Comparison of ENCODE assay signal across 11 cellular contexts in genomic region chr13:62209539-62209938, GRCh38.
DNase-seq lines count a peak whose midpoint lies in the region; ATAC-seq, FAIRE-seq and TF ChIP-seq lines count a peak whose summit lies in the region.
"Had no signal": no experiment of that assay in that cellular context is flagged by ENCODE, and none has a peak within 500 bp of the region (broad histone marks: within the 10 kb centered on the region; RNA-seq: fewer than 3 reads in every experiment).

No MANE protein-coding gene starts in this region.

- TF ChIP-seq CTCF in OCI-LY1 (IDR thresholded peaks at IDR 0.05; ENCODE audit: low read length), result no peak
- TF ChIP-seq CTCF in right atrium auricular region (IDR thresholded peaks at IDR 0.05), result no peak

- H3K9me3 ChIP-seq in OCI-LY1 (ENCODE audit: low read length), result peaks cover 21% of the 10 kb centered on the region
- no peaks in the 10 kb centered on the region for H3K9me3 ChIP-seq in right atrium auricular region
- H3K9me3 ChIP-seq: esophagus squamous epithelium had no signal

- no peaks in the 10 kb centered on the region for H4K20me1 ChIP-seq in OCI-LY1 (ENCODE audit: insufficient read depth, low read length)

- peaks cover 2% of the 10 kb centered on the region; the same call in 1 of the 2 replicates for H3F3A ChIP-seq in OCI-LY1 (ENCODE audit: insufficient read depth, low read length)

- H3K27ac ChIP-seq in OCI-LY1 (ENCODE audit: low read depth, low read length, poor library complexity, severe bottlenecking), result peak overlapping the region; percentile 96
- no peak overlapping the region for H3K27ac ChIP-seq in right atrium auricular region
- H3K27ac ChIP-seq: esophagus squamous epithelium had no signal

- peak overlapping the region; percentile 28 for H3K9ac ChIP-seq in OCI-LY1 (ENCODE audit: low read length)

- H3K4me3 ChIP-seq in OCI-LY1 (ENCODE audit: low read depth, low read length, poor library complexity, severe bottlenecking), result peak overlapping the region; percentile 40
- H3K4me3 ChIP-seq in right atrium auricular region, result no peak overlapping the region
- H3K4me3 ChIP-seq: esophagus squamous epithelium, lung had no signal

- H3K79me2 ChIP-seq in OCI-LY1 (ENCODE audit: insufficient read depth, low read length), result no peaks in the 10 kb centered on the region

- TF ChIP-seq POLR2A in H54 (IDR thresholded peaks at IDR 0.05; ENCODE audit: low read depth, low read length), result no peak

- peak; percentile 20 for FAIRE-seq in H54 (lab: Jason Lieb, UNC)

- DNase-seq in H54 (ENCODE audit: insufficient read length, low spot score) (no peak), Right ventricle myocardium superior (no peak), right atrium auricular region (ENCODE audit: low spot score) (no peak)
- DNase-seq in stimulated activated CD8-positive, alpha-beta memory T cell treated with anti-CD3 and anti-CD28 coated beads, Interleukin-4, amount 100 ng/mL, for 48 hours, result no peak
- DNase-seq in activated CD8-positive, alpha-beta memory T cell treated with anti-CD3 and anti-CD28 coated beads, Interleukin-2, amount 50 U/mL, for 48 hours, result no peak
- DNase-seq: activated naive CD4-positive, alpha-beta T cell treated with anti-CD3 and anti-CD28 coated beads, Interleukin-2, amount 50 U/mL, for 16 hours; esophagus squamous epithelium had no signal

- peak; percentile 70 for ATAC-seq in GM18520 (IDR thresholded peaks at IDR 0.05; ENCODE audit: unreplicated experiment)
- peak; percentile 80 for ATAC-seq in HG03565 (IDR thresholded peaks at IDR 0.05; ENCODE audit: unreplicated experiment)
- ATAC-seq in Right ventricle myocardium superior (ENCODE audit: poor library complexity), result no peak

- intact Hi-C loops in Right ventricle myocardium superior (cut with DNase I), result no loop called here

- H3K4me2 ChIP-seq in OCI-LY1 (ENCODE audit: low read length), result peak overlapping the region; percentile 50

- no peak overlapping the region for H2AFZ ChIP-seq in OCI-LY1 (ENCODE audit: low read length)

- no peaks in the 10 kb centered on the region for H3K9me2 ChIP-seq in OCI-LY1 (ENCODE audit: low read depth, low read length)

- H3K27me3 ChIP-seq in OCI-LY1 (ENCODE audit: insufficient read depth, low read length) (no peaks in the 10 kb centered on the region), right atrium auricular region (no peaks in the 10 kb centered on the region)
- H3K27me3 ChIP-seq: esophagus squamous epithelium had no signal

- H3K4me1 ChIP-seq in OCI-LY1 (ENCODE audit: insufficient read depth, low read length, severe bottlenecking) (peaks cover 31% of the 10 kb centered on the region), right atrium auricular region (no peaks in the 10 kb centered on the region)
- H3K4me1 ChIP-seq: esophagus squamous epithelium had no signal

- peaks cover 4% of the 10 kb centered on the region; the same call in 1 of the 2 replicates for H3K36me3 ChIP-seq in OCI-LY1 (ENCODE audit: insufficient read depth, low read length)
- H3K36me3 ChIP-seq in right atrium auricular region, result no peaks in the 10 kb centered on the region
- H3K36me3 ChIP-seq: esophagus squamous epithelium had no signal
